ENCODE assay signal across 30 cellular contexts in the genomic region with DNA sequence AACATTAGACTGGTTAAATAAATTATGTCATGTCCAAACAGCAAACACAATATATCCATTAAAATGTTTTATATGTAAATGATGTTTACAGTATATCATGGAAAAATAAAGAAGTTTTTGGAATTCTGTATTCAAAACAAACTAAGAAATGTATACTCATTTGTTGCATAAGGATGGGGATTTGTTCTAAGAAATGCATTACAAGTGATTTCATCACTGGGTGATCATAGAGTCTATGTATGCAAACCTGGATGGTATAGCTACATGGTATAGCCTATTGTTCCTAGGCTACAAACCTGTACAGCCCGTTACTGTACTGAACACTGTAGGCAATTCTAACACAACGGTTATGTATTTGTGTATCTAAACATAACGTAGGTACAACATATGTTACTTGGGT.
"Had no signal": no experiment of that assay in that cellular context is flagged by ENCODE, and none has a peak within 500 bp of the region (broad histone marks: within the 10 kb centered on the region; RNA-seq: fewer than 3 reads in every experiment).

No MANE protein-coding gene starts in this region.

- H3K4me1 ChIP-seq: adrenal gland, breast epithelium had no signal

- DNase-seq: activated CD4-positive, alpha-beta memory T cell treated with anti-CD3 and anti-CD28 coated beads for 36 hours; activated CD4-positive, alpha-beta T cell treated with anti-CD3 and anti-CD28 coated beads for 36 hours; activated CD4-positive, alpha-beta T cell treated with anti-CD3 and anti-CD28 coated beads, Interleukin-2, amount 10 ng/mL, durations not matched to agents 24 days and 14 days; activated CD4-positive, CD25-positive, alpha-beta regulatory T cell; activated CD4-positive, CD25-positive, alpha-beta regulatory T cell treated with anti-CD3 and anti-CD28 coated beads, Interleukin-2, amount 50 U/mL, for 72 hours; activated CD8-positive, alpha-beta memory T cell treated with anti-CD3 and anti-CD28 coated beads, Interleukin-2, amount 10 ng/mL, durations not matched to agents 7 days and 5 days; activated CD8-positive, alpha-beta memory T cell treated with anti-CD3 and anti-CD28 coated beads, Interleukin-2, amount 50 U/mL, for 4 hours; activated CD8-positive, alpha-beta T cell treated with anti-CD3 and anti-CD28 coated beads, Interleukin-2, amount 10 ng/mL, durations not matched to agents 7 days and 5 days; activated effector memory CD4-positive, alpha-beta T cell treated with anti-CD3 and anti-CD28 coated beads, Interleukin-2, amount 50 U/mL, for 16 hours; activated naive CD4-positive, alpha-beta T cell treated with anti-CD3 and anti-CD28 coated beads for 36 hours; activated naive CD8-positive, alpha-beta T cell treated with anti-CD3 and anti-CD28 coated beads for 36 hours; activated naive CD8-positive, alpha-beta T cell treated with anti-CD3 and anti-CD28 coated beads, Interleukin-2, amount 50 U/mL, for 24 hours; activated T-cell treated with anti-CD3 and anti-CD28 coated beads, Interleukin-2, amount 50 U/mL, for 1 hour; activated T-cell treated with anti-CD3 and anti-CD28 coated beads, Interleukin-2, amount 50 U/mL, for 48 hours; adrenal gland; amygdala; aorta; central memory CD4-positive, alpha-beta T cell; cerebellar nuclear complex; cortex of kidney; dermis blood vessel endothelial cell; effector CD4-positive, alpha-beta T cell; effector memory CD8-positive, alpha-beta T cell; foreskin fibroblast; head of caudate nucleus; T-helper 1 cell; T-helper 17 cell had no signal

- H3K9me3 ChIP-seq: adrenal gland, breast epithelium had no signal

- H3K36me3 ChIP-seq: breast epithelium had no signal

- H3K27me3 ChIP-seq: adrenal gland, breast epithelium, cardiac muscle cell had no signal

- ATAC-seq: activated CD4-positive, alpha-beta T cell treated with anti-CD3 and anti-CD28 coated beads for 36 hours; activated CD8-positive, alpha-beta memory T cell treated with anti-CD3 and anti-CD28 coated beads, Interleukin-2, amount 10 ng/mL, durations not matched to agents 7 days and 5 days; activated CD8-positive, alpha-beta T cell treated with anti-CD3 and anti-CD28 coated beads, Interleukin-2, amount 10 ng/mL, durations not matched to agents 7 days and 5 days; activated naive CD8-positive, alpha-beta T cell treated with anti-CD3 and anti-CD28 coated beads, Interleukin-2, amount 50 U/mL, for 24 hours; effector memory CD8-positive, alpha-beta T cell; T-helper 17 cell had no signal

- FAIRE-seq: frontal cortex had no signal

- H3K27ac ChIP-seq: adrenal gland, breast epithelium, cardiac muscle cell had no signal

- H3K4me3 ChIP-seq: adrenal gland, breast epithelium, cardiac muscle cell had no signal
